Comparison of ENCODE assay signal across 21 cellular contexts in genomic region chr12:101784376-101784775, GRCh38. TPM values are rescaled to one million over a fixed set of nuclear protein-coding genes. Genes with fewer than 3 reads are reported as not detected.
"Had no signal": no experiment of that assay in that cellular context is flagged by ENCODE, and none has a peak within 500 bp of the region (broad histone marks: within the 10 kb centered on the region; RNA-seq: fewer than 3 reads in every experiment).

No MANE protein-coding gene starts in this region.

- H3K27me3 ChIP-seq: brain microvascular endothelial cell, gastroesophageal sphincter, heart right ventricle, neutrophil, tibial artery, uterus had no signal

- H3K4me1 ChIP-seq: parathyroid adenoma, uterus had no signal

- H3K4me3 Mint-ChIP-seq: activated naive CD8-positive, alpha-beta T cell treated with anti-CD3 and anti-CD28 coated beads, Interleukin-2, amount 10 ng/mL, durations not matched to agents 7 days and 5 days; central memory CD8-positive, alpha-beta T cell; dendritic cell treated with granulocyte-macrophage colony-stimulating factor and Interleukin-4, amounts not matched to agents 40 ng/mL and 50 ng/mL, for 4 days; mesothelial cell of epicardium; naive B cell; stimulated activated memory B cell treated with anti-CD40 and anti-IgM and Interleukin-4, amounts not matched to agents 10 μg/mL and 1 μg/mL and 100 μg/mL, for 72 hours had no signal

- H3K27ac Mint-ChIP-seq: dendritic cell treated with granulocyte-macrophage colony-stimulating factor and Interleukin-4, amounts not matched to agents 40 ng/mL and 50 ng/mL, for 4 days; mesothelial cell of epicardium had no signal

- H3K9me3 Mint-ChIP-seq: activated naive CD8-positive, alpha-beta T cell treated with anti-CD3 and anti-CD28 coated beads, Interleukin-2, amount 10 ng/mL, durations not matched to agents 7 days and 5 days; central memory CD8-positive, alpha-beta T cell; dendritic cell treated with granulocyte-macrophage colony-stimulating factor and Interleukin-4, amounts not matched to agents 40 ng/mL and 50 ng/mL, for 4 days; mesothelial cell of epicardium; naive B cell; stimulated activated memory B cell treated with anti-CD40 and anti-IgM and Interleukin-4, amounts not matched to agents 10 μg/mL and 1 μg/mL and 100 μg/mL, for 72 hours had no signal

- ATAC-seq: activated CD4-positive, CD25-positive, alpha-beta regulatory T cell treated with anti-CD3 and anti-CD28 coated beads, Interleukin-2, amount 50 U/mL, for 24 hours; gastroesophageal sphincter; heart right ventricle; left cardiac atrium; stimulated activated memory B cell treated with anti-CD40 and anti-IgM and Interleukin-4, amounts not matched to agents 10 μg/mL and 1 μg/mL and 100 μg/mL, for 72 hours had no signal

- H3K27me3 Mint-ChIP-seq: activated naive CD8-positive, alpha-beta T cell treated with anti-CD3 and anti-CD28 coated beads, Interleukin-2, amount 10 ng/mL, durations not matched to agents 7 days and 5 days; central memory CD8-positive, alpha-beta T cell; dendritic cell treated with granulocyte-macrophage colony-stimulating factor and Interleukin-4, amounts not matched to agents 40 ng/mL and 50 ng/mL, for 4 days; naive B cell; stimulated activated memory B cell treated with anti-CD40 and anti-IgM and Interleukin-4, amounts not matched to agents 10 μg/mL and 1 μg/mL and 100 μg/mL, for 72 hours had no signal

- DNase-seq: activated CD4-positive, alpha-beta T cell treated with anti-CD3 and anti-CD28 coated beads, Interleukin-2, amount 50 U/mL, for 1 hour; activated gamma-delta T cell; activated naive CD8-positive, alpha-beta T cell treated with anti-CD3 and anti-CD28 coated beads, Interleukin-2, amount 10 ng/mL, durations not matched to agents 7 days and 5 days; activated T-cell treated with anti-CD3 and anti-CD28 coated beads, Interleukin-2, amount 50 U/mL, for 1 hour; brain microvascular endothelial cell; heart right ventricle; left cardiac atrium; naive B cell; retina; T-helper 9 cell; tibial artery; uterus had no signal

- H3K9me3 ChIP-seq: gastroesophageal sphincter, heart right ventricle, neutrophil, tibial artery, uterus had no signal

- H3K36me3 ChIP-seq: brain microvascular endothelial cell, uterus had no signal

- H3K27ac ChIP-seq: brain microvascular endothelial cell, gastroesophageal sphincter, heart right ventricle, neutrophil, parathyroid adenoma, tibial artery, uterus had no signal

- H3K4me3 ChIP-seq: gastroesophageal sphincter, heart right ventricle, lung, tibial artery, uterus had no signal

RNA-seq across cellular contexts. Expression of gene SYCP3, which starts 45.1 kb away (rescaled TPM):
- total RNA-seq: left cardiac atrium had no signal
